Comparison of ENCODE assay signal across 22 cellular contexts in the genomic region with DNA sequence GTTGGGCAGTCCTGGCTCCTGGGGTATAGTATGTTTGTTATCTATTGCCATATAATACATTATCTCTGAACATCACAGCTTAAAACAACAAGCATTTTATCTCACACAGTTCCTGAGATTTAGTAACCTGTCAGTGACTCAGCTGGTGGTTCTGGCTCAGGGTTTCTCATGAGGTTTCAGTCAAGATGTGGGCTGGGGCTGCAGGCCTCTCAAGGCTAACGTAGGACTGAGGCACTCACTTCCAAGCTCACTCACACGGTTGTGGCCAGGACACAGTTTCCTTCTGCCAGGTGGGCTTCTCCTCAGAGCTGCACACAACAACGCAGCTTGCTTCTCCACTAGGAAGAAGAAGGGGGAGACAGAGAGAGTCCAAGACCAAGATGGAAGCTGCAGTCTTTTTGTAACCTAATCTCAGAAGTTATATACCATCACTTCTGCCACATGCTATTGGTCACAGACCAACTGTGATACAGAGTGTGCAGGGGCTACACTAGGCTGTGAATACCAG. TPM values are rescaled to one million over a fixed set of nuclear protein-coding genes. Genes with fewer than 3 reads are reported as not detected.
A peak's percentile ranks its signal among the peaks of the same experiment; 100 is the strongest.
DNase-seq lines count a peak whose midpoint lies in the region; TF ChIP-seq lines count a peak whose summit lies in the region.
"Had no signal": no experiment of that assay in that cellular context is flagged by ENCODE, and none has a peak within 500 bp of the region (broad histone marks: within the 10 kb centered on the region; RNA-seq: fewer than 3 reads in every experiment).

No MANE protein-coding gene starts in this region.

- no peaks in the 10 kb centered on the region for H3K4me1 ChIP-seq in fibroblast of lung (ENCODE audit: control insufficient read depth, extremely low read depth, insufficient read depth, low read length)
- no peaks in the 10 kb centered on the region for H3K4me1 ChIP-seq in left ventricle myocardium inferior
- H3K4me1 ChIP-seq: BLaER1 treated with 17β-estradiol and CSF1 and Interleukin-3, amounts not matched to agents 10 nM and 100 nM; parathyroid adenoma; sigmoid colon; transverse colon had no signal

- peaks cover 6% of the 10 kb centered on the region for H3K4me1 Mint-ChIP-seq in activated CD4-positive, alpha-beta memory T cell treated with anti-CD3 and anti-CD28 coated beads for 36 hours (ENCODE audit: low read depth)
- peaks cover 10% of the 10 kb centered on the region for H3K4me1 Mint-ChIP-seq in activated CD4-positive, alpha-beta memory T cell treated with anti-CD3 and anti-CD28 coated beads, Interleukin-2, amount 10 ng/mL, durations not matched to agents 7 days and 5 days
- no peaks in the 10 kb centered on the region for H3K4me1 Mint-ChIP-seq in activated naive CD4-positive, alpha-beta T cell treated with anti-CD3 and anti-CD28 coated beads for 36 hours (ENCODE audit: low read depth)
- no peaks in the 10 kb centered on the region for H3K4me1 Mint-ChIP-seq in CD14-positive monocyte

- CTCF ChIA-PET in activated CD4-positive, alpha-beta memory T cell treated with anti-CD3 and anti-CD28 coated beads for 36 hours (lab: Charles Lee): interaction anchor here (0.6 to 2.1 kb wide), 4 partner anchors 10 to 212 kb away, joined by 3 to 15 read pairs (median 10); a partner anchor contains a TSS
- CTCF ChIA-PET in activated CD4-positive, alpha-beta memory T cell treated with anti-CD3 and anti-CD28 coated beads, Interleukin-2, amount 10 ng/mL, durations not matched to agents 7 days and 5 days (lab: Charles Lee): interaction anchor here (0.6 to 3.7 kb wide), 4 partner anchors 9 to 73 kb away, joined by 3 to 20 read pairs (median 4); no protein-coding TSS in a partner anchor
- CTCF ChIA-PET in activated naive CD4-positive, alpha-beta T cell treated with anti-CD3 and anti-CD28 coated beads for 36 hours (lab: Charles Lee): interaction anchor here (0.6 to 1.5 kb wide), 3 partner anchors 10 to 25 kb away, joined by 3 to 5 read pairs (median 3); no protein-coding TSS in a partner anchor

- H3K4me3 Mint-ChIP-seq in activated CD4-positive, alpha-beta memory T cell treated with anti-CD3 and anti-CD28 coated beads for 36 hours: no peak overlapping the region
- H3K4me3 Mint-ChIP-seq in activated CD4-positive, alpha-beta memory T cell treated with anti-CD3 and anti-CD28 coated beads, Interleukin-2, amount 10 ng/mL, durations not matched to agents 7 days and 5 days: no peak overlapping the region
- H3K4me3 Mint-ChIP-seq in activated naive CD4-positive, alpha-beta T cell treated with anti-CD3 and anti-CD28 coated beads for 36 hours: no peak overlapping the region
- no peak overlapping the region for H3K4me3 Mint-ChIP-seq in CD14-positive monocyte
- H3K4me3 Mint-ChIP-seq: naive B cell; stimulated activated naive CD8-positive, alpha-beta T cell treated with anti-CD3 and anti-CD28 coated beads, Interleukin-15, Interleukin-2, amounts not matched to agents 100 ng/mL and 50 ng/mL, for 24 hours; WTC11 had no signal

- no peak for TF ChIP-seq CTCF in fibroblast of lung (conservative IDR thresholded peaks at IDR 0.05 in 1 of 2, IDR thresholded peaks at IDR 0.05 in 1 of 2; ENCODE audit: low read depth in 1 of 2, low read length in 2 of 2)
- no peak for TF ChIP-seq CTCF in left ventricle myocardium inferior (IDR thresholded peaks at IDR 0.05; ENCODE audit: borderline replicate concordance)
- TF ChIP-seq CTCF in CD14-positive monocyte (IDR thresholded peaks at IDR 0.05): no peak

- no peaks in the 10 kb centered on the region for H3K36me3 ChIP-seq in fibroblast of lung (ENCODE audit: control insufficient read depth, insufficient read depth, low read length)
- no peaks in the 10 kb centered on the region for H3K36me3 ChIP-seq in left ventricle myocardium inferior
- H3K36me3 ChIP-seq: BLaER1 treated with 17β-estradiol and CSF1 and Interleukin-3, amounts not matched to agents 10 nM and 100 nM; MG63; sigmoid colon; transverse colon had no signal

- POLR2A ChIA-PET in activated CD4-positive, alpha-beta memory T cell treated with anti-CD3 and anti-CD28 coated beads for 36 hours (lab: Charles Lee): interaction anchor here (0.7 to 2.3 kb wide), 2 partner anchors 11 to 34 kb away, joined by 3 to 6 read pairs; a partner anchor contains a TSS
- POLR2A ChIA-PET in activated CD4-positive, alpha-beta memory T cell treated with anti-CD3 and anti-CD28 coated beads, Interleukin-2, amount 10 ng/mL, durations not matched to agents 7 days and 5 days (lab: Charles Lee): interaction anchor here (0.7 to 1.0 kb wide), 3 partner anchors 9 to 23 kb away, joined by 3 to 4 read pairs (median 3); no protein-coding TSS in a partner anchor

- H3K27me3 Mint-ChIP-seq in activated CD4-positive, alpha-beta memory T cell treated with anti-CD3 and anti-CD28 coated beads for 36 hours: peaks cover 6% of the 10 kb centered on the region
- H3K27me3 Mint-ChIP-seq in activated CD4-positive, alpha-beta memory T cell treated with anti-CD3 and anti-CD28 coated beads, Interleukin-2, amount 10 ng/mL, durations not matched to agents 7 days and 5 days: peaks cover 16% of the 10 kb centered on the region
- H3K27me3 Mint-ChIP-seq in activated naive CD4-positive, alpha-beta T cell treated with anti-CD3 and anti-CD28 coated beads for 36 hours (ENCODE audit: low read depth): peaks cover 4% of the 10 kb centered on the region
- H3K27me3 Mint-ChIP-seq in CD14-positive monocyte (ENCODE audit: low read depth in 3 of 3): peaks cover 8 to 15% (median 14%) of the 10 kb centered on the region in 3 donors

- DNase-seq in activated CD4-positive, alpha-beta memory T cell treated with anti-CD3 and anti-CD28 coated beads for 36 hours: peak; percentile 38
- no peak for DNase-seq in activated CD4-positive, alpha-beta memory T cell treated with anti-CD3 and anti-CD28 coated beads, Interleukin-2, amount 10 ng/mL, durations not matched to agents 7 days and 5 days
- DNase-seq in NCI-H226 (peak; percentile 51), fibroblast of lung (ENCODE audit: low read depth in 2 of 2) (peak; percentile 8 to 92), renal cortical epithelial cell (ENCODE audit: low read depth) (peak; percentile 53), left ventricle myocardium inferior (no peak), CD14-positive monocyte (ENCODE audit: low spot score) (no peak)
- no peak for DNase-seq in activated naive CD4-positive, alpha-beta T cell treated with anti-CD3 and anti-CD28 coated beads for 36 hours
- DNase-seq: central memory CD4-positive, alpha-beta T cell; DMS 273 treated with DMSO at 0.1 percent for 48 hours; effector CD4-positive, alpha-beta T cell; GDM1; MG63; naive B cell; NCI-H1436 treated with DMSO at 0.1 percent for 48 hours; sigmoid colon; transverse colon had no signal

- H4K20me1 ChIP-seq in fibroblast of lung (ENCODE audit: control insufficient read depth, extremely low read depth, insufficient read depth, low read length): no peaks in the 10 kb centered on the region
- H4K20me1 ChIP-seq: BLaER1 treated with 17β-estradiol and CSF1 and Interleukin-3, amounts not matched to agents 10 nM and 100 nM had no signal

- no peak overlapping the region for H3K9ac ChIP-seq in fibroblast of lung (ENCODE audit: insufficient read depth, low read length)
- H3K9ac ChIP-seq: BLaER1 treated with 17β-estradiol and CSF1 and Interleukin-3, amounts not matched to agents 10 nM and 100 nM; parathyroid adenoma had no signal

- H3K79me2 ChIP-seq in fibroblast of lung (ENCODE audit: control insufficient read depth, insufficient read depth, low read length): no peaks in the 10 kb centered on the region
- H3K79me2 ChIP-seq: parathyroid adenoma had no signal

- no peak overlapping the region for H3K4me3 ChIP-seq in fibroblast of lung (replicated peaks in 1 of 4; ENCODE audit: control extremely low read depth in 1 of 4, insufficient read depth in 1 of 4, low read depth in 3 of 4, low read length in 4 of 4)
- H3K4me3 ChIP-seq in left ventricle myocardium inferior: no peak overlapping the region
- H3K4me3 ChIP-seq: BLaER1 treated with 17β-estradiol and CSF1 and Interleukin-3, amounts not matched to agents 10 nM and 100 nM; MG63; sigmoid colon; transverse colon had no signal

- intact Hi-C loops in activated CD4-positive, alpha-beta memory T cell treated with anti-CD3 and anti-CD28 coated beads for 36 hours (cut with micrococcal nuclease): no loop called here
- intact Hi-C loops in activated naive CD4-positive, alpha-beta T cell treated with anti-CD3 and anti-CD28 coated beads for 36 hours (cut with micrococcal nuclease): no loop called here
- intact Hi-C loops in left ventricle myocardium inferior (cut with micrococcal nuclease) (no loop called here), CD14-positive monocyte (cut with micrococcal nuclease) (no loop called here)

- no peaks in the 10 kb centered on the region for H3K27me3 ChIP-seq in fibroblast of lung (ENCODE audit: control insufficient read depth, insufficient read depth, low read length)
- H3K27me3 ChIP-seq in left ventricle myocardium inferior (ENCODE audit: low read depth): peaks cover 36% of the 10 kb centered on the region
- H3K27me3 ChIP-seq: BLaER1 treated with 17β-estradiol and CSF1 and Interleukin-3, amounts not matched to agents 10 nM and 100 nM; sigmoid colon; transverse colon had no signal

- no peak overlapping the region for H2AFZ ChIP-seq in fibroblast of lung (ENCODE audit: low read length)
- H2AFZ ChIP-seq: parathyroid adenoma had no signal

- no peaks in the 10 kb centered on the region for H3K9me3 Mint-ChIP-seq in activated CD4-positive, alpha-beta memory T cell treated with anti-CD3 and anti-CD28 coated beads for 36 hours
- H3K9me3 Mint-ChIP-seq in activated CD4-positive, alpha-beta memory T cell treated with anti-CD3 and anti-CD28 coated beads, Interleukin-2, amount 10 ng/mL, durations not matched to agents 7 days and 5 days: no peaks in the 10 kb centered on the region
- H3K9me3 Mint-ChIP-seq in activated naive CD4-positive, alpha-beta T cell treated with anti-CD3 and anti-CD28 coated beads for 36 hours: no peaks in the 10 kb centered on the region
- H3K9me3 Mint-ChIP-seq in CD14-positive monocyte: peaks cover 0 to 4% (median 0%) of the 10 kb centered on the region in 7 donors
- H3K9me3 Mint-ChIP-seq: activated T-helper 2 cell treated with anti-CD3 and anti-CD28 coated beads, Interferon-gamma antibody, Interleukin-2, Interleukin-4, amounts not matched to agents 10 μg/mL and 5 μg/mL and 100 μg/mL, durations not matched to agents 14 hours and 24 hours and 36 hours; naive B cell; stimulated activated naive CD8-positive, alpha-beta T cell treated with anti-CD3 and anti-CD28 coated beads, Interleukin-15, Interleukin-2, amounts not matched to agents 100 ng/mL and 50 ng/mL, for 24 hours had no signal

- H3K27ac ChIP-seq in fibroblast of lung (ENCODE audit: insufficient read depth, low read length) (no peak overlapping the region), left ventricle myocardium inferior (replicated peaks) (no peak overlapping the region)
- H3K27ac ChIP-seq: BLaER1 treated with 17β-estradiol and CSF1 and Interleukin-3, amounts not matched to agents 10 nM and 100 nM; parathyroid adenoma; sigmoid colon; transverse colon had no signal

- no peak overlapping the region for H3K4me2 ChIP-seq in fibroblast of lung (ENCODE audit: extremely low read depth, insufficient read depth, low read length)
- H3K4me2 ChIP-seq: BLaER1 treated with 17β-estradiol and CSF1 and Interleukin-3, amounts not matched to agents 10 nM and 100 nM had no signal

- no peaks in the 10 kb centered on the region for H3K9me3 ChIP-seq in fibroblast of lung (ENCODE audit: control insufficient read depth, insufficient read depth, low read depth, low read length)
- no peaks in the 10 kb centered on the region for H3K9me3 ChIP-seq in left ventricle myocardium inferior (replicated peaks)
- H3K9me3 ChIP-seq: BLaER1 treated with 17β-estradiol and CSF1 and Interleukin-3, amounts not matched to agents 10 nM and 100 nM; MG63; sigmoid colon; transverse colon had no signal

- no peaks in the 10 kb centered on the region for H3K36me3 Mint-ChIP-seq in activated CD4-positive, alpha-beta memory T cell treated with anti-CD3 and anti-CD28 coated beads for 36 hours
- no peaks in the 10 kb centered on the region for H3K36me3 Mint-ChIP-seq in activated CD4-positive, alpha-beta memory T cell treated with anti-CD3 and anti-CD28 coated beads, Interleukin-2, amount 10 ng/mL, durations not matched to agents 7 days and 5 days (ENCODE audit: low read depth)
- H3K36me3 Mint-ChIP-seq in activated naive CD4-positive, alpha-beta T cell treated with anti-CD3 and anti-CD28 coated beads for 36 hours (ENCODE audit: low read depth): no peaks in the 10 kb centered on the region
- H3K36me3 Mint-ChIP-seq in CD14-positive monocyte: no peaks in the 10 kb centered on the region
- H3K36me3 Mint-ChIP-seq: naive B cell, WTC11 had no signal

- no peak overlapping the region for H3K27ac Mint-ChIP-seq in activated CD4-positive, alpha-beta memory T cell treated with anti-CD3 and anti-CD28 coated beads for 36 hours
- H3K27ac Mint-ChIP-seq in activated CD4-positive, alpha-beta memory T cell treated with anti-CD3 and anti-CD28 coated beads, Interleukin-2, amount 10 ng/mL, durations not matched to agents 7 days and 5 days: no peak overlapping the region
- H3K27ac Mint-ChIP-seq in activated naive CD4-positive, alpha-beta T cell treated with anti-CD3 and anti-CD28 coated beads for 36 hours: no peak overlapping the region
- H3K27ac Mint-ChIP-seq in CD14-positive monocyte: no peak overlapping the region
- H3K27ac Mint-ChIP-seq: activated T-helper 2 cell treated with anti-CD3 and anti-CD28 coated beads, Interferon-gamma antibody, Interleukin-2, Interleukin-4, amounts not matched to agents 10 μg/mL and 5 μg/mL and 100 μg/mL, durations not matched to agents 14 hours and 24 hours and 36 hours; naive B cell; stimulated activated naive CD8-positive, alpha-beta T cell treated with anti-CD3 and anti-CD28 coated beads, Interleukin-15, Interleukin-2, amounts not matched to agents 100 ng/mL and 50 ng/mL, for 24 hours; WTC11 had no signal

RNA-seq across cellular contexts. Expression of a gene that starts 10.3 kb away (rescaled TPM):
- total RNA-seq in activated CD4-positive, alpha-beta memory T cell treated with anti-CD3 and anti-CD28 coated beads for 36 hours: 10 to 100 TPM; 40.3 to 40.6 TPM
- 10 to 100 TPM; 54.0 to 54.8 TPM for total RNA-seq in activated CD4-positive, alpha-beta memory T cell treated with anti-CD3 and anti-CD28 coated beads, Interleukin-2, amount 10 ng/mL, durations not matched to agents 7 days and 5 days
- 39.0 and 47.1 TPM in 2 replicates for total RNA-seq in fibroblast of lung
- 19.4 and 36.2 TPM in 2 replicates for polyA plus RNA-seq in fibroblast of lung
- polyA plus RNA-seq in fibroblast of lung (2012): 9.9 and 17.4 TPM in 2 replicates
- polyA minus RNA-seq in fibroblast of lung (ENCODE audit: low replicate concordance): 78.3 and 111 TPM in 2 replicates
- 33.5 and 81.0 TPM in 2 replicates for total RNA-seq in renal cortical epithelial cell
- total RNA-seq in activated naive CD4-positive, alpha-beta T cell treated with anti-CD3 and anti-CD28 coated beads for 36 hours: 10 to 100 TPM; 33.3 to 34.3 TPM
- total RNA-seq in left ventricle myocardium inferior: 29.0 TPM
- 1 to 10 TPM; 2.1 to 5.0 TPM for polyA plus RNA-seq in CD14-positive monocyte

Comparison
In these comparisons a context has a peak if more than half of its experiments do, and no peak if none do; other contexts are left out.
1. DNase-seq: peak in activated CD4-positive, alpha-beta memory T cell treated with anti-CD3 and anti-CD28 coated beads for 36 hours (single experiment), NCI-H226 (single experiment), fibroblast of lung (2 of 2) and renal cortical epithelial cell (single experiment); none in activated CD4-positive, alpha-beta memory T cell treated with anti-CD3 and anti-CD28 coated beads, Interleukin-2, amount 10 ng/mL, durations not matched to agents 7 days and 5 days (single experiment), activated naive CD4-positive, alpha-beta T cell treated with anti-CD3 and anti-CD28 coated beads for 36 hours (single experiment), left ventricle myocardium inferior (single experiment) and CD14-positive monocyte (single experiment).